ENCODE assay signal across 17 cellular contexts in the genomic region with DNA sequence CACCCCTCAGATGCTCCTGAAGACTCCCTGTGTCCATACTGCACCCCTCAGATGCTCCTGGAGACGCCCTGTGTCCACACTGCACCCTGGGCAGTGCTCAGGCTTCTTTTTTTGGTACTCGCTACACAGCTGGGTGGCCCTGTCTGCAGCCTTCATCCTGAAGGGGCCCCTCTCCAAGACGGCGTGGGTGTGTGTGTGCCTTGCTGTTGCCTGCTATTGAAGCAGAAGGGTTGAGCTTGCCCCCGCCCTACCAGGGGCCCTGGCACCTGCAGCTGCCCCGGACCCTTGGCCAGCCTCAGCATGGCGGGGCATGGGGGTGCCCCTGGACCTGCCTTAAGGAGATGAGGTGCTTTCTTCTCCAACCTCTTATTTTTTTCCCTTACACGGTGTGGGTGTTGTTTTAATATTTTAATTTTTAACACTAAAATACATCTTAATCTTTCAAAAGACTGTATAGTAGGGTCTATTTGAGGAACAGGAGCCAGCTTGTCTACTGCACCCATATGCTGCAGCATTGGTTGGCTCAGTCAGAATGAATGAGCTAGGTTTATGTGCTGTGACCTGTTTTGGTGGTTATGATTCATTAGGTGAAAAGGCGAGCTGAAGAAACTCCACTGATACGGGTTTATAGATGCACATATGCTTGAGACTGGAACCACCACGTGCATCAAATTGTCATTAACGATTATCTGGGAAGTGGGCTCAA.
DNase-seq lines count a peak whose midpoint lies in the region; ATAC-seq and TF ChIP-seq lines count a peak whose summit lies in the region.
"Had no signal": no experiment of that assay in that cellular context is flagged by ENCODE, and none has a peak within 500 bp of the region (broad histone marks: within the 10 kb centered on the region; RNA-seq: fewer than 3 reads in every experiment).

No MANE protein-coding gene starts in this region.

- no peak for DNase-seq in activated naive CD4-positive, alpha-beta T cell treated with anti-CD3 and anti-CD28 coated beads, Interleukin-2, amount 50 U/mL, for 72 hours (ENCODE audit: low spot score in 2 of 2)
- no peak for DNase-seq in activated naive CD4-positive, alpha-beta T cell treated with Interleukin-2 at 50 U/mL for 16 hours
- DNase-seq in RWPE1 (ENCODE audit: low spot score) (peak; percentile 58), epithelial cell of prostate (ENCODE audit: low read depth, low spot score) (peak; percentile 79), iPS-NIHi11 (ENCODE audit: low spot score) (no peak)
- DNase-seq in stimulated activated effector memory CD8-positive, alpha-beta T cell treated with anti-CD3 and anti-CD28 coated beads, Interleukin-12 subunit alpha, Interleukin-12 subunit beta, amount 100 ng/mL, for 72 hours (ENCODE audit: low spot score in 2 of 2) = peak in 1 of 2 donors; percentile 43
- DNase-seq: activated CD4-positive, alpha-beta T cell treated with anti-CD3 and anti-CD28 coated beads for 1 hour; activated naive CD8-positive, alpha-beta T cell treated with anti-CD3 and anti-CD28 coated beads, Interleukin-2, amount 10 ng/mL, durations not matched to agents 7 days and 5 days; CD8-positive, alpha-beta T cell; cerebellar nuclear complex; glutamatergic neuron; Kasumi-1; NCI-H226; right cardiac atrium had no signal

- H3K27ac Mint-ChIP-seq in activated naive CD4-positive, alpha-beta T cell treated with anti-CD3 and anti-CD28 coated beads, Interleukin-2, amount 50 U/mL, for 72 hours = no peak overlapping the region
- H3K27ac Mint-ChIP-seq in stimulated activated effector memory CD8-positive, alpha-beta T cell treated with anti-CD3 and anti-CD28 coated beads, Interleukin-12 subunit alpha, Interleukin-12 subunit beta, amount 100 ng/mL, for 72 hours = no peak overlapping the region
- H3K27ac Mint-ChIP-seq: activated naive CD8-positive, alpha-beta T cell treated with anti-CD3 and anti-CD28 coated beads, Interleukin-2, amount 10 ng/mL, durations not matched to agents 7 days and 5 days; CD8-positive, alpha-beta T cell; GM23338 had no signal

- H3K27ac ChIP-seq in RWPE1 (peak overlapping the region; percentile 41), epithelial cell of prostate (no peak overlapping the region)

- POLR2A ChIA-PET in RWPE1 (lab: Yijun Ruan, JAX; ENCODE audit: low non-redundant PET) = interaction anchor here (0.6 kb wide), 1 partner anchor 15 kb away, joined by 3 read pairs; no protein-coding TSS in a partner anchor

- TF ChIP-seq CTCF in RWPE1 (conservative IDR thresholded peaks at IDR 0.05; ENCODE audit: low read depth) = no peak

- peaks cover 0 to 6% of the 10 kb centered on the region in 2 donors for H3K36me3 Mint-ChIP-seq in activated naive CD4-positive, alpha-beta T cell treated with anti-CD3 and anti-CD28 coated beads, Interleukin-2, amount 50 U/mL, for 72 hours
- peaks cover 31% of the 10 kb centered on the region for H3K36me3 Mint-ChIP-seq in stimulated activated effector memory CD8-positive, alpha-beta T cell treated with anti-CD3 and anti-CD28 coated beads, Interleukin-12 subunit alpha, Interleukin-12 subunit beta, amount 100 ng/mL, for 72 hours
- H3K36me3 Mint-ChIP-seq: activated naive CD8-positive, alpha-beta T cell treated with anti-CD3 and anti-CD28 coated beads, Interleukin-2, amount 10 ng/mL, durations not matched to agents 7 days and 5 days had no signal

- H3K9me3 Mint-ChIP-seq in activated naive CD4-positive, alpha-beta T cell treated with anti-CD3 and anti-CD28 coated beads, Interleukin-2, amount 50 U/mL, for 72 hours = no peaks in the 10 kb centered on the region
- H3K9me3 Mint-ChIP-seq in stimulated activated effector memory CD8-positive, alpha-beta T cell treated with anti-CD3 and anti-CD28 coated beads, Interleukin-12 subunit alpha, Interleukin-12 subunit beta, amount 100 ng/mL, for 72 hours = no peaks in the 10 kb centered on the region
- H3K9me3 Mint-ChIP-seq: activated naive CD8-positive, alpha-beta T cell treated with anti-CD3 and anti-CD28 coated beads, Interleukin-2, amount 10 ng/mL, durations not matched to agents 7 days and 5 days; CD8-positive, alpha-beta T cell; GM23338 had no signal

- H3K4me1 Mint-ChIP-seq in stimulated activated effector memory CD8-positive, alpha-beta T cell treated with anti-CD3 and anti-CD28 coated beads, Interleukin-12 subunit alpha, Interleukin-12 subunit beta, amount 100 ng/mL, for 72 hours = peaks cover 11% of the 10 kb centered on the region
- H3K4me1 Mint-ChIP-seq: activated naive CD8-positive, alpha-beta T cell treated with anti-CD3 and anti-CD28 coated beads, Interleukin-2, amount 10 ng/mL, durations not matched to agents 7 days and 5 days had no signal

- CTCF ChIA-PET in RWPE1 (lab: Yijun Ruan, JAX) = interaction anchor here (0.9 kb wide), 1 partner anchor 231 kb away, joined by 5 read pairs; no protein-coding TSS in a partner anchor

- H3K4me3 Mint-ChIP-seq in stimulated activated effector memory CD8-positive, alpha-beta T cell treated with anti-CD3 and anti-CD28 coated beads, Interleukin-12 subunit alpha, Interleukin-12 subunit beta, amount 100 ng/mL, for 72 hours = no peak overlapping the region
- H3K4me3 Mint-ChIP-seq: activated naive CD8-positive, alpha-beta T cell treated with anti-CD3 and anti-CD28 coated beads, Interleukin-2, amount 10 ng/mL, durations not matched to agents 7 days and 5 days; CD8-positive, alpha-beta T cell; GM23338 had no signal

- ATAC-seq in activated naive CD4-positive, alpha-beta T cell treated with anti-CD3 and anti-CD28 coated beads, Interleukin-2, amount 50 U/mL, for 72 hours = peak; percentile 49 to 51
- peak; percentile 78 for ATAC-seq in stimulated activated effector memory CD8-positive, alpha-beta T cell treated with anti-CD3 and anti-CD28 coated beads, Interleukin-12 subunit alpha, Interleukin-12 subunit beta, amount 100 ng/mL, for 72 hours
- ATAC-seq in GM19023 (IDR thresholded peaks at IDR 0.05; ENCODE audit: unreplicated experiment) (no peak), GM21528 (IDR thresholded peaks at IDR 0.05; ENCODE audit: low FRiP score, unreplicated experiment) (no peak)
- ATAC-seq: CD8-positive, alpha-beta T cell; GM23338; right cardiac atrium had no signal

Comparison
In these comparisons a context has a peak if more than half of its experiments do, and no peak if none do; other contexts are left out.
1. ATAC-seq: peak in activated naive CD4-positive, alpha-beta T cell treated with anti-CD3 and anti-CD28 coated beads, Interleukin-2, amount 50 U/mL, for 72 hours (2 of 2) and stimulated activated effector memory CD8-positive, alpha-beta T cell treated with anti-CD3 and anti-CD28 coated beads, Interleukin-12 subunit alpha, Interleukin-12 subunit beta, amount 100 ng/mL, for 72 hours (single experiment); none in GM19023 (single experiment) and GM21528 (single experiment).
2. DNase-seq: peak in RWPE1 (single experiment) and epithelial cell of prostate (single experiment); none in activated naive CD4-positive, alpha-beta T cell treated with anti-CD3 and anti-CD28 coated beads, Interleukin-2, amount 50 U/mL, for 72 hours (0 of 2), activated naive CD4-positive, alpha-beta T cell treated with Interleukin-2 at 50 U/mL for 16 hours (single experiment) and iPS-NIHi11 (single experiment).